In the genomic region with DNA sequence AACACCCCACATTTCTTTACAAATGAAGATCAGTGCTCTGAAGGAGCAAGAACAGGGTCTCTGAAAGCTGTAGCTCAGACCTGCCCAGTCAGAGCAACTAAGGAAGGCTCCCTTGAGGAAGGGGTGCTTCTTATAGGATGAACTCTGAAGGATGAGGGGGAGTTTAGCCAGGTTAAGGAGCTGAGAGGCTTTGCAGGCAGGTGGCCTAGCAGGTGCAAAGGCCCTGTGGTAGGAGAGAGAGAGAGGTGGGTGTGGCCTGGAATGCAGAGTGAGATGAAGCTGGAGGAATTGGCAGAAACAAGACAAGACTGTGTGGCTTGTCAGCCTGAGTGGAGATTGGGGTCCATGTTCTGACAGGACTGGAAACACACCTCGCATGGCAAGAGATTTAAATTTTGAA, we compare ENCODE assay signal across 18 cellular contexts. TPM values are rescaled to one million over a fixed set of nuclear protein-coding genes. Genes with fewer than 3 reads are reported as not detected.
DNase-seq lines count a peak whose midpoint lies in the region; ATAC-seq, FAIRE-seq and TF ChIP-seq lines count a peak whose summit lies in the region.
"Had no signal": no experiment of that assay in that cellular context is flagged by ENCODE, and none has a peak within 500 bp of the region (broad histone marks: within the 10 kb centered on the region; RNA-seq: fewer than 3 reads in every experiment).

No MANE protein-coding gene starts in this region.

- H3K4me3 ChIP-seq in Caco-2 (ENCODE audit: low read depth, low read length): no peak overlapping the region
- H3K4me3 ChIP-seq in PC-3 (ENCODE audit: low read length): no peak overlapping the region
- H3K4me3 ChIP-seq in astrocyte (ENCODE audit: insufficient read depth, low read depth, low read length): no peak overlapping the region
- no peak overlapping the region for H3K4me3 ChIP-seq in kidney (ENCODE audit: low read length in 2 of 2)
- H3K4me3 ChIP-seq: BLaER1 treated with 17β-estradiol and CSF1 and Interleukin-3, amounts not matched to agents 10 nM and 100 nM; GM12878 had no signal

- H3K4me2 ChIP-seq in PC-3 (ENCODE audit: low read length): peak overlapping the region; percentile 40; the same call in 1 of the 2 replicates
- no peak overlapping the region for H3K4me2 ChIP-seq in astrocyte (ENCODE audit: low read length)
- H3K4me2 ChIP-seq: BLaER1 treated with 17β-estradiol and CSF1 and Interleukin-3, amounts not matched to agents 10 nM and 100 nM had no signal

- H3K9me3 Mint-ChIP-seq in Caco-2 (ENCODE audit: unreplicated experiment) (no peaks in the 10 kb centered on the region), astrocyte (ENCODE audit: unreplicated experiment) (no peaks in the 10 kb centered on the region)
- H3K9me3 Mint-ChIP-seq in naive thymus-derived CD8-positive, alpha-beta T cell: peaks cover 0 to 2% (median 0%) of the 10 kb centered on the region in 9 donors
- H3K9me3 Mint-ChIP-seq: CD8-positive, alpha-beta T cell had no signal

- H3K36me3 ChIP-seq in Caco-2 (ENCODE audit: control insufficient read depth, insufficient read depth, low read length): no peaks in the 10 kb centered on the region
- no peaks in the 10 kb centered on the region for H3K36me3 ChIP-seq in PC-3 (ENCODE audit: low read depth, low read length)
- no peaks in the 10 kb centered on the region for H3K36me3 ChIP-seq in astrocyte (ENCODE audit: insufficient read depth, low read length)
- no peaks in the 10 kb centered on the region for H3K36me3 ChIP-seq in kidney (ENCODE audit: control insufficient read depth in 1 of 2, insufficient read depth in 2 of 2, low read length in 2 of 2)
- H3K36me3 ChIP-seq: BLaER1 treated with 17β-estradiol and CSF1 and Interleukin-3, amounts not matched to agents 10 nM and 100 nM had no signal

- intact Hi-C loops in Caco-2 (cut with micrococcal nuclease; ENCODE audit: unreplicated experiment): no loop called here
- intact Hi-C loops in PC-3 (cut with micrococcal nuclease): no loop called here
- intact Hi-C loops in kidney (cut with DNase I): no loop called here

- H3K79me2 ChIP-seq in PC-3 (ENCODE audit: low read length): no peaks in the 10 kb centered on the region
- no peaks in the 10 kb centered on the region for H3K79me2 ChIP-seq in astrocyte (ENCODE audit: insufficient read depth, low read length)

- H3K9me3 ChIP-seq in Caco-2: no peaks in the 10 kb centered on the region
- H3K9me3 ChIP-seq in PC-3 (ENCODE audit: low read length): no peaks in the 10 kb centered on the region
- H3K9me3 ChIP-seq in astrocyte (ENCODE audit: insufficient read depth, low read depth, low read length): no peaks in the 10 kb centered on the region
- no peaks in the 10 kb centered on the region for H3K9me3 ChIP-seq in kidney (ENCODE audit: control insufficient read depth in 1 of 2, low read length in 2 of 2)
- H3K9me3 ChIP-seq: BLaER1 treated with 17β-estradiol and CSF1 and Interleukin-3, amounts not matched to agents 10 nM and 100 nM had no signal

- H3K27ac Mint-ChIP-seq in Caco-2 (ENCODE audit: unreplicated experiment): peak overlapping the region; percentile 36
- H3K27ac Mint-ChIP-seq in astrocyte (ENCODE audit: unreplicated experiment): no peak overlapping the region
- no peak overlapping the region for H3K27ac Mint-ChIP-seq in naive thymus-derived CD8-positive, alpha-beta T cell
- H3K27ac Mint-ChIP-seq: B cell; CD8-positive, alpha-beta T cell; H9 had no signal

- DNase-seq in Caco-2: no peak
- DNase-seq in PC-3: no peak
- no peak for DNase-seq in astrocyte (ENCODE audit: low read depth)
- DNase-seq in kidney: peak; percentile 15
- no peak for DNase-seq in activated CD8-positive, alpha-beta memory T cell treated with anti-CD3 and anti-CD28 coated beads for 24 hours
- DNase-seq in naive thymus-derived CD8-positive, alpha-beta T cell: no peak
- DNase-seq in foreskin keratinocyte: no peak
- DNase-seq in SKM-1 (lab: John Stamatoyannopoulos, UW; ENCODE audit: unreplicated experiment): no peak
- DNase-seq: CD8-positive, alpha-beta T cell; DMS 273 treated with DMSO at 0.1 percent for 48 hours; DND-41; EL; GOT3; H9 had no signal

- BruUV-seq in Caco-2 (replicated peaks; lab: Mats Ljungman, UMichigan) (no TSS peak), PC-3 (replicated peaks; lab: Mats Ljungman, UMichigan) (no TSS peak)

- H2AFZ ChIP-seq in PC-3 (ENCODE audit: low read length): no peak overlapping the region; the same call in 1 of the 2 replicates
- no peak overlapping the region for H2AFZ ChIP-seq in astrocyte (ENCODE audit: low read depth, low read length)

- H3K4me3 Mint-ChIP-seq in Caco-2 (ENCODE audit: unreplicated experiment): no peak overlapping the region
- H3K4me3 Mint-ChIP-seq in astrocyte (ENCODE audit: unreplicated experiment): peak overlapping the region; percentile 12
- H3K4me3 Mint-ChIP-seq in naive thymus-derived CD8-positive, alpha-beta T cell: no peak overlapping the region
- H3K4me3 Mint-ChIP-seq: B cell; CD8-positive, alpha-beta T cell; H9 had no signal

- ATAC-seq in PC-3 (no peak), foreskin keratinocyte (no peak)
- ATAC-seq in naive thymus-derived CD8-positive, alpha-beta T cell: no peak
- ATAC-seq: CD8-positive, alpha-beta T cell; GM12878 had no signal

- H3K9me2 ChIP-seq in PC-3 (replicated peaks; ENCODE audit: low read length): no peaks in the 10 kb centered on the region

- TF ChIP-seq CTCF in Caco-2 (IDR thresholded peaks at IDR 0.05; ENCODE audit: insufficient read depth in 1 of 2, low read depth in 1 of 2, low read length in 1 of 2, severe bottlenecking in 1 of 2, unreplicated experiment in 1 of 2) (no peak), PC-3 (conservative IDR thresholded peaks at IDR 0.05; ENCODE audit: low read depth, low read length) (no peak), astrocyte (IDR thresholded peaks at IDR 0.05; ENCODE audit: insufficient read depth, low read depth, low read length) (no peak), kidney (IDR thresholded peaks at IDR 0.05; ENCODE audit: borderline replicate concordance, extremely low read depth, insufficient read depth) (no peak), foreskin keratinocyte (conservative IDR thresholded peaks at IDR 0.05) (no peak)

- H3K36me3 Mint-ChIP-seq in Caco-2 (ENCODE audit: insufficient read depth, unreplicated experiment): peaks cover 15% of the 10 kb centered on the region
- H3K36me3 Mint-ChIP-seq in astrocyte (ENCODE audit: low read depth, unreplicated experiment): no peaks in the 10 kb centered on the region
- H3K36me3 Mint-ChIP-seq in naive thymus-derived CD8-positive, alpha-beta T cell: no peaks in the 10 kb centered on the region
- H3K36me3 Mint-ChIP-seq: CD8-positive, alpha-beta T cell had no signal

- no peaks in the 10 kb centered on the region for H4K20me1 ChIP-seq in PC-3 (ENCODE audit: low read length)
- no peaks in the 10 kb centered on the region for H4K20me1 ChIP-seq in astrocyte (ENCODE audit: insufficient read depth, low read length)
- H4K20me1 ChIP-seq: BLaER1 treated with 17β-estradiol and CSF1 and Interleukin-3, amounts not matched to agents 10 nM and 100 nM had no signal

- H3K9ac ChIP-seq in PC-3 (ENCODE audit: low read length) (no peak overlapping the region), astrocyte (ENCODE audit: low read length) (no peak overlapping the region), kidney (ENCODE audit: low read length in 2 of 2) (no peak overlapping the region)
- H3K9ac ChIP-seq: BLaER1 treated with 17β-estradiol and CSF1 and Interleukin-3, amounts not matched to agents 10 nM and 100 nM had no signal

- H3K27me3 ChIP-seq in Caco-2 (replicated peaks; ENCODE audit: control insufficient read depth, insufficient read depth, low read length): no peaks in the 10 kb centered on the region
- no peaks in the 10 kb centered on the region for H3K27me3 ChIP-seq in PC-3 (ENCODE audit: low read length)
- H3K27me3 ChIP-seq in astrocyte (ENCODE audit: insufficient read depth, low read length): peaks cover 13% of the 10 kb centered on the region
- peaks cover 19% of the 10 kb centered on the region for H3K27me3 ChIP-seq in foreskin keratinocyte
- H3K27me3 ChIP-seq: BLaER1 treated with 17β-estradiol and CSF1 and Interleukin-3, amounts not matched to agents 10 nM and 100 nM had no signal

- H3K27me3 Mint-ChIP-seq in Caco-2 (ENCODE audit: insufficient read depth, unreplicated experiment) (no peaks in the 10 kb centered on the region), astrocyte (ENCODE audit: low read depth, unreplicated experiment) (peaks cover 24% of the 10 kb centered on the region)
- peaks cover 6 to 28% (median 17%) of the 10 kb centered on the region in 5 donors for H3K27me3 Mint-ChIP-seq in naive thymus-derived CD8-positive, alpha-beta T cell

- H3K27ac ChIP-seq in PC-3 (ENCODE audit: low read length) (peak overlapping the region; percentile 5; the same call in 1 of the 2 replicates), astrocyte (ENCODE audit: low read depth, low read length) (no peak overlapping the region), kidney (ENCODE audit: low read depth in 2 of 2, low read length in 2 of 2) (no peak overlapping the region), foreskin keratinocyte (no peak overlapping the region)
- H3K27ac ChIP-seq: BLaER1 treated with 17β-estradiol and CSF1 and Interleukin-3, amounts not matched to agents 10 nM and 100 nM had no signal

- H3F3A ChIP-seq in PC-3 (ENCODE audit: low read length, unreplicated experiment): no peaks in the 10 kb centered on the region

- CTCF ChIA-PET in Caco-2 (lab: Charles Lee): no interaction called here
- CTCF ChIA-PET in PC-3 (lab: Charles Lee): no interaction called here

- peaks cover 35% of the 10 kb centered on the region for H3K4me1 Mint-ChIP-seq in Caco-2 (ENCODE audit: low read depth, unreplicated experiment)
- no peaks in the 10 kb centered on the region for H3K4me1 Mint-ChIP-seq in astrocyte (ENCODE audit: low read depth, unreplicated experiment)
- H3K4me1 Mint-ChIP-seq in naive thymus-derived CD8-positive, alpha-beta T cell: no peaks in the 10 kb centered on the region
- H3K4me1 Mint-ChIP-seq: B cell had no signal

- POLR2A ChIA-PET in Caco-2 (lab: Charles Lee) (no interaction called here), PC-3 (lab: Charles Lee; ENCODE audit: unreplicated experiment) (no interaction called here)
- POLR2A ChIA-PET in naive thymus-derived CD8-positive, alpha-beta T cell (lab: Charles Lee): no interaction called here

- no peak for FAIRE-seq in astrocyte (lab: Jason Lieb, UNC)
- FAIRE-seq in kidney (lab: Jason Lieb, UNC): no peak
- FAIRE-seq: GM12878, GM19239 had no signal

- H3K4me1 ChIP-seq in Caco-2: peaks cover 39% of the 10 kb centered on the region
- peaks cover 12% of the 10 kb centered on the region for H3K4me1 ChIP-seq in PC-3 (ENCODE audit: insufficient read depth, low read length)
- H3K4me1 ChIP-seq in astrocyte (ENCODE audit: insufficient read depth, low read length): peaks cover 3% of the 10 kb centered on the region
- H3K4me1 ChIP-seq in kidney (ENCODE audit: control insufficient read depth in 1 of 2, insufficient read depth in 1 of 2, low read depth in 1 of 2, low read length in 2 of 2): no peaks in the 10 kb centered on the region
- no peaks in the 10 kb centered on the region for H3K4me1 ChIP-seq in foreskin keratinocyte

RNA-seq across cellular contexts. Expression of a gene that starts 20.5 kb away (rescaled TPM):
- total RNA-seq in Caco-2 (2022): 17.4 and 18.0 TPM in 2 replicates
- total RNA-seq in PC-3 (2014; rRNA removed): 11.7 and 15.3 TPM in 2 replicates
- total RNA-seq in astrocyte: 1.2 and 1.4 TPM in 2 replicates
- total RNA-seq in kidney: 3.7 TPM
- 12.5 TPM for polyA plus RNA-seq in kidney (ENCODE audit: insufficient read depth, low read depth, low replicate concordance)
- 1 to 10 TPM; 1.6 TPM for total RNA-seq in naive thymus-derived CD8-positive, alpha-beta T cell
- under 1 TPM; 0.16 to 0.28 (median 0.22) TPM for polyA plus RNA-seq in naive thymus-derived CD8-positive, alpha-beta T cell
- 0.31 and 0.53 TPM in 2 replicates for total RNA-seq in foreskin keratinocyte
- 0.37 and 0.39 TPM in 2 replicates for polyA plus RNA-seq in foreskin keratinocyte
